In the genomic region with DNA sequence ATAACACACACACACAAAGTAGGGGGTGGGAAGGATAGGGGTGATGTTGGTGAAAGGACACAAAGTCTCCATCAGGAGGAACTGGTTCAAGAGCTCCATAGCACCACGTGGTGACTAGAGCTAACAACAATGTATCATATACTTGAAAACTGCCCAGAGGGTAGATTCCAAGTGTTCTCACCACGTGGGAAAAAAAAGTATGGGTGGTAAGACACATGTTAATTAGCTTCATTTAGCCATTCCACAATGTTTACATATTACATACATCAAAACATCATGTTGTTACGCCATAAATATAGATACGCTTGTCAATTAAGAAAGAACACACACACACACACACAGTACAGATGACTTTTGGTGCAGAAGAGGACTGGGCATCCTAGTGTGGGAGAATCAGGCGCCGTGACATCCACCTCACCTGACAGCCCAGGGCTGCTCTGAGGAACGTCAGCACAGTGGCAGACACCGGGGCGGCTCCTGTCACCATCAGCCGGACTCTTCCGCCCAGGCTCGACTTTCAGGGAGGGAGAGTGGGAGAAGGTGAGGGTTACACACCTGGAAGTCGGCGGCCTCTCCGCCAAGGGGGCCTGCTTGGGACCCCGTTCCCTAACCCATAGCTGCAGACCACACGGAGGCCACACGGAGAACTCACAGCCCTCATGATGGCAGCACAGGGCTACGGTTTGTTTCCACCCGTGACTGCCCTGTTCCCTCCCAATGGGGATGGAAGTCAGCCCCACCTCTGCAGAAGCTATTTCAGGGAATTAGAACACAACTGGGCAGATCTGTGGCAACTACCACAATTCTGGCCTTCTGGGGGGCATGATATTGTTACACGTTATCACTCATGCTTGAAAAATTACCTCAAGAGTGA, we compare ENCODE assay signal across 30 cellular contexts. TPM values are rescaled to one million over a fixed set of nuclear protein-coding genes. Genes with fewer than 3 reads are reported as not detected.
A peak's percentile ranks its signal among the peaks of the same experiment; 100 is the strongest.
DNase-seq lines count a peak whose midpoint lies in the region; ATAC-seq and TF ChIP-seq lines count a peak whose summit lies in the region.
"Had no signal": no experiment of that assay in that cellular context is flagged by ENCODE, and none has a peak within 500 bp of the region (broad histone marks: within the 10 kb centered on the region; RNA-seq: fewer than 3 reads in every experiment).

No MANE protein-coding gene starts in this region.

- no peaks in the 10 kb centered on the region for H3K9me3 Mint-ChIP-seq in activated T-cell treated with anti-CD3 and anti-CD28 coated beads, Interleukin-2, amount 50 U/mL, for 72 hours
- H3K9me3 Mint-ChIP-seq in neural crest cell (no peaks in the 10 kb centered on the region), CD14-positive monocyte (no peaks in the 10 kb centered on the region)
- H3K9me3 Mint-ChIP-seq: activated CD4-positive, alpha-beta memory T cell treated with anti-CD3 and anti-CD28 coated beads, Interleukin-2, amount 10 ng/mL, durations not matched to agents 7 days and 5 days; brain; CD4-positive, CD25-positive, alpha-beta regulatory T cell; IgD-negative memory B cell; memory B cell; stimulated activated naive CD8-positive, alpha-beta T cell treated with anti-CD3 and anti-CD28 coated beads, Interleukin-15, amount 100 ng/mL, for 72 hours had no signal

- H3K4me3 Mint-ChIP-seq in activated T-cell treated with anti-CD3 and anti-CD28 coated beads, Interleukin-2, amount 50 U/mL, for 72 hours = no peak overlapping the region
- H3K4me3 Mint-ChIP-seq in neural crest cell = no peak overlapping the region
- H3K4me3 Mint-ChIP-seq in CD14-positive monocyte = no peak overlapping the region
- H3K4me3 Mint-ChIP-seq: activated CD4-positive, alpha-beta memory T cell treated with anti-CD3 and anti-CD28 coated beads, Interleukin-2, amount 10 ng/mL, durations not matched to agents 7 days and 5 days; brain; CD4-positive, CD25-positive, alpha-beta regulatory T cell; IgD-negative memory B cell; memory B cell; stimulated activated naive CD8-positive, alpha-beta T cell treated with anti-CD3 and anti-CD28 coated beads, Interleukin-15, amount 100 ng/mL, for 72 hours; T-helper 17 cell had no signal

- no peaks in the 10 kb centered on the region for H3K9me3 ChIP-seq in upper lobe of right lung
- H3K9me3 ChIP-seq: left lung, right lobe of liver, SJSA1, spleen, tibial artery had no signal

- intact Hi-C loops in upper lobe of right lung (cut with DNase I) (no loop called here), CD14-positive monocyte (cut with micrococcal nuclease) (no loop called here)

- peaks cover 99% of the 10 kb centered on the region for H3K36me3 ChIP-seq in upper lobe of right lung

- H3K36me3 Mint-ChIP-seq in activated T-cell treated with anti-CD3 and anti-CD28 coated beads, Interleukin-2, amount 50 U/mL, for 72 hours (ENCODE audit: insufficient read depth in 2 of 2) = peaks cover 4 to 9% of the 10 kb centered on the region in 2 donors
- H3K36me3 Mint-ChIP-seq in neural crest cell (ENCODE audit: low read depth) = no peaks in the 10 kb centered on the region
- peaks cover 93 to 99% of the 10 kb centered on the region in 2 donors for H3K36me3 Mint-ChIP-seq in CD14-positive monocyte

- H3K27me3 Mint-ChIP-seq in activated T-cell treated with anti-CD3 and anti-CD28 coated beads, Interleukin-2, amount 50 U/mL, for 72 hours (ENCODE audit: low read depth) = no peaks in the 10 kb centered on the region
- H3K27me3 Mint-ChIP-seq in neural crest cell (ENCODE audit: low read depth) (no peaks in the 10 kb centered on the region), CD14-positive monocyte (ENCODE audit: low read depth in 3 of 3) (no peaks in the 10 kb centered on the region)
- H3K27me3 Mint-ChIP-seq: activated CD4-positive, alpha-beta memory T cell treated with anti-CD3 and anti-CD28 coated beads, Interleukin-2, amount 10 ng/mL, durations not matched to agents 7 days and 5 days; brain; CD4-positive, CD25-positive, alpha-beta regulatory T cell; IgD-negative memory B cell; memory B cell; stimulated activated naive CD8-positive, alpha-beta T cell treated with anti-CD3 and anti-CD28 coated beads, Interleukin-15, amount 100 ng/mL, for 72 hours; T-helper 17 cell had no signal

- no peaks in the 10 kb centered on the region for H3K4me1 ChIP-seq in upper lobe of right lung
- H3K4me1 ChIP-seq: left lung, right lobe of liver, tibial artery had no signal

- peaks cover 26% of the 10 kb centered on the region for H3K4me1 Mint-ChIP-seq in activated T-cell treated with anti-CD3 and anti-CD28 coated beads, Interleukin-2, amount 50 U/mL, for 72 hours (ENCODE audit: low read depth)
- peaks cover 10% of the 10 kb centered on the region for H3K4me1 Mint-ChIP-seq in neural crest cell
- H3K4me1 Mint-ChIP-seq in CD14-positive monocyte = peaks cover 6% of the 10 kb centered on the region
- H3K4me1 Mint-ChIP-seq: brain had no signal

- ATAC-seq in activated T-cell treated with anti-CD3 and anti-CD28 coated beads, Interleukin-2, amount 50 U/mL, for 72 hours (replicated peaks in 1 of 2) = no peak
- ATAC-seq in upper lobe of right lung (peak; percentile 9), HG03045 (IDR thresholded peaks at IDR 0.05; ENCODE audit: unreplicated experiment) (no peak)
- ATAC-seq: left lung; stimulated activated naive CD8-positive, alpha-beta T cell treated with anti-CD3 and anti-CD28 coated beads, Interleukin-15, amount 100 ng/mL, for 72 hours; T-helper 17 cell had no signal

- TF ChIP-seq CTCF in epithelial cell of esophagus (IDR thresholded peaks at IDR 0.05; ENCODE audit: insufficient read depth, low read depth, low read length, missing control alignments) (no peak), neural crest cell (conservative IDR thresholded peaks at IDR 0.05) (no peak), upper lobe of right lung (IDR thresholded peaks at IDR 0.05) (no peak), CD14-positive monocyte (IDR thresholded peaks at IDR 0.05) (no peak)

- DNase-seq in activated T-cell treated with anti-CD3 and anti-CD28 coated beads, Interleukin-2, amount 50 U/mL, for 72 hours = no peak
- DNase-seq in activated T-cell treated with anti-CD3 and anti-CD28 coated beads, Interleukin-2, amount 50 U/mL, for 48 hours = no peak
- DNase-seq in epithelial cell of esophagus (ENCODE audit: low read depth) (peak; percentile 8), neural crest cell (ENCODE audit: low read depth, low spot score) (no peak), upper lobe of right lung (no peak), CD14-positive monocyte (ENCODE audit: low spot score) (no peak), amygdala (lab: John Stamatoyannopoulos, UW) (no peak)
- DNase-seq: activated CD4-positive, alpha-beta memory T cell treated with anti-CD3 and anti-CD28 coated beads, Interleukin-2, amount 10 ng/mL, durations not matched to agents 7 days and 5 days; activated CD4-positive, CD25-positive, alpha-beta regulatory T cell treated with anti-CD3 and anti-CD28 coated beads, Interleukin-2, amount 50 U/mL, for 72 hours; activated CD8-positive, alpha-beta memory T cell treated with anti-CD3 and anti-CD28 coated beads, Interleukin-2, amount 50 U/mL, for 4 hours; activated naive CD4-positive, alpha-beta T cell treated with anti-CD3 and anti-CD28 coated beads, Interleukin-2, amount 50 U/mL, for 16 hours; CD4-positive, CD25-positive, alpha-beta regulatory T cell; dorsolateral prefrontal cortex; HCEC 1CT; left lung; NCI-H1048; NCI-H1694; NCI-H446 treated with DMSO at 0.1 percent for 48 hours; NCI-H774; right lobe of liver; spleen; stimulated activated CD4-positive, alpha-beta T cell treated with anti-CD3 and anti-CD28 coated beads, Interleukin-2, amount 100 ng/mL, for 24 hours; stimulated activated naive CD8-positive, alpha-beta T cell treated with anti-CD3 and anti-CD28 coated beads, Interleukin-15, amount 100 ng/mL, for 72 hours; T-helper 17 cell had no signal

- no peaks in the 10 kb centered on the region for H3K27me3 ChIP-seq in upper lobe of right lung
- H3K27me3 ChIP-seq: dorsolateral prefrontal cortex, left lung, right lobe of liver, SJSA1, spleen, tibial artery had no signal

- no peak overlapping the region for H3K4me3 ChIP-seq in epithelial cell of esophagus (ENCODE audit: low read length)
- no peak overlapping the region for H3K4me3 ChIP-seq in upper lobe of right lung
- H3K4me3 ChIP-seq: dorsolateral prefrontal cortex, left lung, right lobe of liver, SJSA1, spleen, tibial artery had no signal

- H3K27ac Mint-ChIP-seq in activated T-cell treated with anti-CD3 and anti-CD28 coated beads, Interleukin-2, amount 50 U/mL, for 72 hours = peak overlapping the region; percentile 72
- H3K27ac Mint-ChIP-seq in neural crest cell (ENCODE audit: unreplicated experiment) = peak overlapping the region; percentile 14
- peak overlapping the region in 1 of 7 donors; percentile 7 for H3K27ac Mint-ChIP-seq in CD14-positive monocyte
- H3K27ac Mint-ChIP-seq: activated CD4-positive, alpha-beta memory T cell treated with anti-CD3 and anti-CD28 coated beads, Interleukin-2, amount 10 ng/mL, durations not matched to agents 7 days and 5 days; IgD-negative memory B cell; memory B cell; stimulated activated naive CD8-positive, alpha-beta T cell treated with anti-CD3 and anti-CD28 coated beads, Interleukin-15, amount 100 ng/mL, for 72 hours; T-helper 17 cell had no signal

- H3K27ac ChIP-seq in upper lobe of right lung = no peak overlapping the region
- H3K27ac ChIP-seq: dorsolateral prefrontal cortex, left lung, right lobe of liver, SJSA1, spleen, tibial artery had no signal

RNA-seq across cellular contexts. Expression of gene CENPU, which starts 31.8 kb away (rescaled TPM):
- total RNA-seq in activated T-cell treated with anti-CD3 and anti-CD28 coated beads, Interleukin-2, amount 50 U/mL, for 72 hours = 10 to 100 TPM; 80.9 to 82.3 TPM
- total RNA-seq in neural crest cell (76.6 and 85.3 TPM in 2 replicates), upper lobe of right lung (1.7 TPM)
- 1 to 10 TPM; 1.2 to 1.6 TPM for polyA plus RNA-seq in CD14-positive monocyte

Comparison
In these comparisons a context has a peak if more than half of its experiments do, and no peak if none do; other contexts are left out.
1. RNA of gene CENPU, which starts 31.8 kb away (total RNA-seq): 80.9 to 82.3 TPM in activated T-cell treated with anti-CD3 and anti-CD28 coated beads, Interleukin-2, amount 50 U/mL, for 72 hours and 76.6 to 85.3 TPM in neural crest cell; 1.7 TPM in upper lobe of right lung (single experiment); every median in the first group is over 10 times any median in the second.